ENCODE assay signal across 1 cellular context in genomic region chr10:101695404-101695732, GRCh38.
TF ChIP-seq lines count a peak whose summit lies in the region.

No MANE protein-coding gene starts in this region.

TF ChIP-seq in IMR-90, 13 proteins besides CTCF, POLR2A, EP300 and RAD21 (continued from another document):
- no peak for TF ChIP-seq USF2 (IDR thresholded peaks at IDR 0.05; ENCODE audit: low read depth, low read length)
- no peak for TF ChIP-seq FOS (IDR thresholded peaks at IDR 0.05; ENCODE audit: low read depth, low read length)
- no peak for TF ChIP-seq BHLHE40 (IDR thresholded peaks at IDR 0.05; ENCODE audit: low read depth, low read length)
- TF ChIP-seq MAFK (IDR thresholded peaks at IDR 0.05; ENCODE audit: low read depth, low read length): no peak
